Comparison of ENCODE assay signal across 8 cellular contexts in the genomic region with DNA sequence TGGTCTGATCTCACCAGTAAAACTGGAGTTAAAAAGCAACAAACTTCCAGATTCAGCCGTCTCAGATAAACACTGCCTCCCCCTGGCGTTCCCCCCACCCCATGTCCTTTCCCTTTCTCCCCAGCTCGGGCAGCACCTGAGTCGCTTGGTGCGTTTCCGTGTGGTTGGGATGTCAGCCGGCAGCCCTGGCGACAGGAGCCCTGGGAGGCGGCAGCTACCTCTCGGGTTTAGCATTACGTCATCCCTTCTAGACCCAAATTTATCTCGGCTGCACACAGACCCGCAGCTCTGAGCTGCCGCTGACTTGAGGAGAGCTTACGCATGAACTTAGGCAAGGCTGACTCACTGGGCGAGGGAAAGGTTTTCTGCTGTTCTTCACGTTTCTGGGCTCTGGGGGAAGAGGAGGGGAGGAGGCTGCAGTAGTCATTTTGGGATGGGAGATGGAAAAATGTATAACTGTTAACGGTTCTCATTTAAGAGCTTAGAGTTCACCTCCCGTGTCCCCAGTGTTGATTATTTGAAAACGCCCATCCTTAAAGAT. TPM values are rescaled to one million over a fixed set of nuclear protein-coding genes. Genes with fewer than 3 reads are reported as not detected.
DNase-seq lines count a peak whose midpoint lies in the region; ATAC-seq and TF ChIP-seq lines count a peak whose summit lies in the region.

No MANE protein-coding gene starts in this region.

- peaks cover 20% of the 10 kb centered on the region for H3K4me1 Mint-ChIP-seq in glutamatergic neuron (ENCODE audit: low read depth, unreplicated experiment)
- H3K4me1 Mint-ChIP-seq in osteocyte (ENCODE audit: unreplicated experiment) = peaks cover 24% of the 10 kb centered on the region

- TF ChIP-seq CTCF in GM20000 (IDR thresholded peaks at IDR 0.05; ENCODE audit: extremely low read depth, missing control alignments) (peak; percentile 8), glutamatergic neuron (IDR thresholded peaks at IDR 0.05; ENCODE audit: partially characterized antibody, unreplicated experiment) (no peak), osteocyte (IDR thresholded peaks at IDR 0.05) (peak; percentile 50), upper lobe of right lung (IDR thresholded peaks at IDR 0.05) (no peak)

- peak overlapping the region; percentile 30 for H3K4me3 ChIP-seq in SJSA1
- peak overlapping the region; percentile 38 for H3K4me3 ChIP-seq in upper lobe of right lung

- H3K27me3 ChIP-seq in SJSA1 (replicated peaks) (no peaks in the 10 kb centered on the region), upper lobe of right lung (no peaks in the 10 kb centered on the region)

- no peaks in the 10 kb centered on the region for H3K36me3 Mint-ChIP-seq in glutamatergic neuron (ENCODE audit: unreplicated experiment)
- no peaks in the 10 kb centered on the region for H3K36me3 Mint-ChIP-seq in osteocyte (ENCODE audit: unreplicated experiment)

- peak; percentile 6 for ATAC-seq in upper lobe of right lung

- DNase-seq in COLO668 (lab: John Stamatoyannopoulos, UW; ENCODE audit: unreplicated experiment) (peak; percentile 72), GM20000 (ENCODE audit: low spot score) (peak; percentile 67), HPDE6-E6E7 (ENCODE audit: extremely low spot score) (peak; percentile 63), SJSA1 (ENCODE audit: low read depth in 1 of 2, low spot score in 2 of 2) (peak; percentile 66 to 82), glutamatergic neuron (peak; percentile 57), osteocyte (ENCODE audit: extremely low spot score, unreplicated experiment) (no peak), upper lobe of right lung (peak; percentile 75)
- DNase-seq in activated naive CD4-positive, alpha-beta T cell treated with anti-CD3 and anti-CD28 coated beads, Interleukin-2, amount 50 U/mL, for 16 hours = peak; percentile 82

- intact Hi-C loops in upper lobe of right lung (cut with DNase I) = no loop called here

- H3K27ac Mint-ChIP-seq in glutamatergic neuron (ENCODE audit: unreplicated experiment) = peak overlapping the region; percentile 75
- peak overlapping the region; percentile 58 for H3K27ac Mint-ChIP-seq in osteocyte (ENCODE audit: unreplicated experiment)

- H3K27ac ChIP-seq in SJSA1 (no peak overlapping the region), upper lobe of right lung (peak overlapping the region; percentile 66)

- H3K4me3 Mint-ChIP-seq in glutamatergic neuron (ENCODE audit: unreplicated experiment) = peak overlapping the region; percentile 85
- peak overlapping the region; percentile 75 for H3K4me3 Mint-ChIP-seq in osteocyte (ENCODE audit: unreplicated experiment)

- H3K36me3 ChIP-seq in SJSA1 (no peaks in the 10 kb centered on the region), upper lobe of right lung (no peaks in the 10 kb centered on the region)

- H3K9me3 Mint-ChIP-seq in glutamatergic neuron (ENCODE audit: unreplicated experiment) = peaks cover 9% of the 10 kb centered on the region
- no peaks in the 10 kb centered on the region for H3K9me3 Mint-ChIP-seq in osteocyte (ENCODE audit: unreplicated experiment)

- H3K9me3 ChIP-seq in SJSA1 (replicated peaks) (no peaks in the 10 kb centered on the region; the same call in 1 of the 2 replicates), upper lobe of right lung (no peaks in the 10 kb centered on the region)

- H3K27me3 Mint-ChIP-seq in glutamatergic neuron (ENCODE audit: unreplicated experiment) (peaks cover 9% of the 10 kb centered on the region), osteocyte (ENCODE audit: unreplicated experiment) (no peaks in the 10 kb centered on the region)

- H3K4me1 ChIP-seq in SJSA1 (replicated peaks) (peaks cover 16% of the 10 kb centered on the region), upper lobe of right lung (peaks cover 26% of the 10 kb centered on the region)

RNA-seq across cellular contexts. Expression of a gene that starts 14.4 kb away (rescaled TPM):
- 1.4 and 4.3 TPM in 2 replicates for total RNA-seq in SJSA1 (2014; rRNA removed; shearing (Covaris generic))
- total RNA-seq in glutamatergic neuron (ENCODE audit: unreplicated experiment) (48.1 TPM), osteocyte (31.9 and 32.2 TPM in 2 replicates), upper lobe of right lung (34.7 TPM)

Comparison
In these comparisons a context has a peak if more than half of its experiments do, and no peak if none do; other contexts are left out.
1. CTCF ChIP-seq: peak in GM20000 (single experiment) and osteocyte (single experiment); none in glutamatergic neuron (single experiment) and upper lobe of right lung (single experiment).